Comparison of ENCODE assay signal across 14 cellular contexts in the genomic region with DNA sequence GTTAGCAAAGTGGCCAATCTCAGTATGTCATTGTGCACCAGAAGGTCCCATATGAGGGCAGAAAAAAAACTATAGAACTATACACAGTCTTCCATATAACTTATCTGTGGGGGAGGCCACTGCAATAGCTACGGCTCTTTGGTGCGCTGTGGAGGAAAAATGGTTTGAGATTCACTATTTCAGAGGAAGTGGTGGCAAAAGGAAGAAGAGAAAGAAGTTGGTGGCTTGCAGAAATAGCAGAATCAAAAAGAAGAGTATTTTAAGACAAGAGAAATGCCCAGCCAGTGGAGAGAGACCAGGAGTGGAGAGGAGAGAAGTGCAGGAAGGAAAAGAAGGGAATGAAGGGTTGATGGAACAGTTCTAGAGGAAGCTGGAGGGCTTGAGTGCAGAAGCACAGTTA.
DNase-seq lines count a peak whose midpoint lies in the region; ATAC-seq and TF ChIP-seq lines count a peak whose summit lies in the region.
"Had no signal": no experiment of that assay in that cellular context is flagged by ENCODE, and none has a peak within 500 bp of the region (broad histone marks: within the 10 kb centered on the region; RNA-seq: fewer than 3 reads in every experiment).

No MANE protein-coding gene starts in this region.

- H3K4me3 ChIP-seq in SJSA1 (no peak overlapping the region), brain microvascular endothelial cell (ENCODE audit: low read depth, low read length) (no peak overlapping the region), hepatocyte (no peak overlapping the region)
- H3K4me3 ChIP-seq: SJCRH30, thyroid gland had no signal

- peak overlapping the region; percentile 75 for H3K4me3 Mint-ChIP-seq in stimulated activated naive CD8-positive, alpha-beta T cell treated with anti-CD3 and anti-CD28 coated beads, Interleukin-15, Interleukin-2, amounts not matched to agents 100 ng/mL and 50 ng/mL, for 24 hours

- H3K27ac ChIP-seq in SJSA1 (peak overlapping the region; percentile 75; the same call in 1 of the 2 replicates), brain microvascular endothelial cell (peak overlapping the region; percentile 86), hepatocyte (no peak overlapping the region)
- H3K27ac ChIP-seq: SJCRH30, thyroid gland, WERI-Rb-1 had no signal

- H3K27ac Mint-ChIP-seq in stimulated activated naive CD8-positive, alpha-beta T cell treated with anti-CD3 and anti-CD28 coated beads, Interleukin-15, Interleukin-2, amounts not matched to agents 100 ng/mL and 50 ng/mL, for 24 hours, result peak overlapping the region; percentile 99

- no peak for ATAC-seq in stimulated activated naive CD8-positive, alpha-beta T cell treated with anti-CD3 and anti-CD28 coated beads, Interleukin-15, Interleukin-2, amounts not matched to agents 100 U/mL and 50 U/mL, for 24 hours
- no peak for ATAC-seq in HG03469 (IDR thresholded peaks at IDR 0.05; ENCODE audit: unreplicated experiment)

- no peak overlapping the region for H2AFZ ChIP-seq in hepatocyte

- peaks cover 61% of the 10 kb centered on the region for H3K4me1 ChIP-seq in SJSA1 (replicated peaks)
- H3K4me1 ChIP-seq in hepatocyte (ENCODE audit: insufficient read depth), result no peaks in the 10 kb centered on the region
- H3K4me1 ChIP-seq: thyroid gland had no signal

- H3K79me2 ChIP-seq in hepatocyte, result no peaks in the 10 kb centered on the region

- no peak for DNase-seq in stimulated activated naive CD8-positive, alpha-beta T cell treated with anti-CD3 and anti-CD28 coated beads, Interleukin-15, Interleukin-2, amounts not matched to agents 100 U/mL and 50 U/mL, for 24 hours
- DNase-seq in SJSA1 (ENCODE audit: low read depth in 1 of 2, low spot score in 2 of 2) (no peak), brain microvascular endothelial cell (no peak), hepatic stellate cell (ENCODE audit: low spot score) (no peak), hepatocyte (ENCODE audit: low spot score) (no peak), cortex of kidney (lab: John Stamatoyannopoulos, UW) (no peak)
- DNase-seq: central memory CD4-positive, alpha-beta T cell; kidney; NCI-H2107; thyroid gland; WERI-Rb-1 had no signal

- H4K20me1 ChIP-seq in hepatocyte (ENCODE audit: insufficient read depth, poor library complexity, severe bottlenecking), result no peaks in the 10 kb centered on the region

- H3K36me3 ChIP-seq in SJSA1 (0 out of 2 replicates have a peak, but pooled peaks cover 3% of the 10 kb centered on the region), brain microvascular endothelial cell (replicated peaks) (no peaks in the 10 kb centered on the region), hepatocyte (replicated peaks; ENCODE audit: insufficient read depth, low read depth) (no peaks in the 10 kb centered on the region)
- H3K36me3 ChIP-seq: thyroid gland, WERI-Rb-1 had no signal

- no peaks in the 10 kb centered on the region for H3K27me3 ChIP-seq in SJSA1 (replicated peaks)
- H3K27me3 ChIP-seq in brain microvascular endothelial cell (replicated peaks), result no peaks in the 10 kb centered on the region
- H3K27me3 ChIP-seq in hepatocyte, result no peaks in the 10 kb centered on the region
- H3K27me3 ChIP-seq: SJCRH30, thyroid gland had no signal

- TF ChIP-seq CTCF in brain microvascular endothelial cell (IDR thresholded peaks at IDR 0.05; ENCODE audit: low read depth, low read length, missing control alignments), result no peak
- no peak for TF ChIP-seq CTCF in hepatocyte (IDR thresholded peaks at IDR 0.05; ENCODE audit: poor library complexity)

- H3K9me3 Mint-ChIP-seq in stimulated activated naive CD8-positive, alpha-beta T cell treated with anti-CD3 and anti-CD28 coated beads, Interleukin-15, Interleukin-2, amounts not matched to agents 100 ng/mL and 50 ng/mL, for 24 hours, result no peaks in the 10 kb centered on the region

- in situ Hi-C loops in brain microvascular endothelial cell (cut with HindIII; ENCODE audit: low pct_ligation_motif_present, low sequenced_read_pairs), result no loop called here

- no peaks in the 10 kb centered on the region for H3K9me2 ChIP-seq in hepatocyte (replicated peaks; ENCODE audit: insufficient read depth)

- H3K27me3 Mint-ChIP-seq in stimulated activated naive CD8-positive, alpha-beta T cell treated with anti-CD3 and anti-CD28 coated beads, Interleukin-15, Interleukin-2, amounts not matched to agents 100 ng/mL and 50 ng/mL, for 24 hours, result no peaks in the 10 kb centered on the region

- peaks cover 7% of the 10 kb centered on the region for H3K36me3 Mint-ChIP-seq in stimulated activated naive CD8-positive, alpha-beta T cell treated with anti-CD3 and anti-CD28 coated beads, Interleukin-15, Interleukin-2, amounts not matched to agents 100 ng/mL and 50 ng/mL, for 24 hours (ENCODE audit: low read depth)

- H3K9me3 ChIP-seq in SJSA1 (replicated peaks), result no peaks in the 10 kb centered on the region
- no peaks in the 10 kb centered on the region for H3K9me3 ChIP-seq in hepatocyte (ENCODE audit: low read depth)
- H3K9me3 ChIP-seq: SJCRH30, thyroid gland had no signal

- no peak overlapping the region for H3K4me2 ChIP-seq in hepatocyte

- 100% methylated on average over 2 of the region's 2 CpGs for WGBS in hepatocyte (ENCODE audit: low lambda C conversion rate, missing lambda C conversion rate)

- H3K4me1 Mint-ChIP-seq in stimulated activated naive CD8-positive, alpha-beta T cell treated with anti-CD3 and anti-CD28 coated beads, Interleukin-15, Interleukin-2, amounts not matched to agents 100 ng/mL and 50 ng/mL, for 24 hours (ENCODE audit: low read depth), result peaks cover 63% of the 10 kb centered on the region
